Comparison of ENCODE assay signal across 1 cellular context in the genomic region with DNA sequence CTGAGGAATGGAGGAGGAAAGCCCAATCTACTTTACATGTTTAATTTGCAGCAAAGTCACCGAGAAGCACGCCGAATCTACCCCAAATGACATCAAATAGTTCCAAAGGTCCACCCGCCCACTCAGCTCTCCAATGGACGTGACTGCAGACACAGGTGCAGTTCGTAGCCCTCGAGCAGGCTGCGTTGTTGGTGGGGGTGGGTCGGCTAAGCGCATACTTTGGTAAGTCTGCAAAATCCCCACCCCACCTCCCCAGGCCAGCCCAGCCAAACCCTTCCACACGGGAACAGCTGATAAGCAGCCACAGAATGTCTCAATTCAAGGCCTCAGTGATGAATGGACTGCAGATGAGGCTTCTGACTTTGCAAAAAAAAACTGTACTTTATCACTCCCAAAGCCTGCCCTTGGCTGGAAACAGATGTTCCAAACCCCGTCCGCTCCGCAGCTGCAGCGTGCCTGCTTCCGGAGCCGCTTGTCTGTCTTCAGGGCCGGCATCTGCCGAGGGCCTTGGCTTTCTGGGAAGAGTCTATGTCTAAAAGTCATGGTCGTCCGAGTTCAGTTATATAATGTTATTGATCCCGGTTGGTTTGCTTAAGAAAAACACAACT.
A peak's percentile ranks its signal among the peaks of the same experiment; 100 is the strongest.
TF ChIP-seq lines count a peak whose summit lies in the region.

No MANE protein-coding gene starts in this region.

TF ChIP-seq in K562, 482 proteins besides CTCF, POLR2A, EP300 and RAD21 (continued from another document and continues in another):
- TF ChIP-seq RREB1 (CRISPR knock-in tag; IDR thresholded peaks at IDR 0.05), result no peak
- no peak for TF ChIP-seq RFX5 (IDR thresholded peaks at IDR 0.05; ENCODE audit: low read depth, low read length)
- TF ChIP-seq NFATC3 (IDR thresholded peaks at IDR 0.05), result 0 out of 2 replicates have a peak, but pooled peaks have one; percentile 70
- TF ChIP-seq MAFK (IDR thresholded peaks at IDR 0.05; ENCODE audit: low read length), result peak; percentile 87
- TF ChIP-seq NCOA6 (IDR thresholded peaks at IDR 0.05), result 0 out of 2 replicates have a peak, but pooled peaks have one; percentile 32
- TF ChIP-seq, protein P1, sequence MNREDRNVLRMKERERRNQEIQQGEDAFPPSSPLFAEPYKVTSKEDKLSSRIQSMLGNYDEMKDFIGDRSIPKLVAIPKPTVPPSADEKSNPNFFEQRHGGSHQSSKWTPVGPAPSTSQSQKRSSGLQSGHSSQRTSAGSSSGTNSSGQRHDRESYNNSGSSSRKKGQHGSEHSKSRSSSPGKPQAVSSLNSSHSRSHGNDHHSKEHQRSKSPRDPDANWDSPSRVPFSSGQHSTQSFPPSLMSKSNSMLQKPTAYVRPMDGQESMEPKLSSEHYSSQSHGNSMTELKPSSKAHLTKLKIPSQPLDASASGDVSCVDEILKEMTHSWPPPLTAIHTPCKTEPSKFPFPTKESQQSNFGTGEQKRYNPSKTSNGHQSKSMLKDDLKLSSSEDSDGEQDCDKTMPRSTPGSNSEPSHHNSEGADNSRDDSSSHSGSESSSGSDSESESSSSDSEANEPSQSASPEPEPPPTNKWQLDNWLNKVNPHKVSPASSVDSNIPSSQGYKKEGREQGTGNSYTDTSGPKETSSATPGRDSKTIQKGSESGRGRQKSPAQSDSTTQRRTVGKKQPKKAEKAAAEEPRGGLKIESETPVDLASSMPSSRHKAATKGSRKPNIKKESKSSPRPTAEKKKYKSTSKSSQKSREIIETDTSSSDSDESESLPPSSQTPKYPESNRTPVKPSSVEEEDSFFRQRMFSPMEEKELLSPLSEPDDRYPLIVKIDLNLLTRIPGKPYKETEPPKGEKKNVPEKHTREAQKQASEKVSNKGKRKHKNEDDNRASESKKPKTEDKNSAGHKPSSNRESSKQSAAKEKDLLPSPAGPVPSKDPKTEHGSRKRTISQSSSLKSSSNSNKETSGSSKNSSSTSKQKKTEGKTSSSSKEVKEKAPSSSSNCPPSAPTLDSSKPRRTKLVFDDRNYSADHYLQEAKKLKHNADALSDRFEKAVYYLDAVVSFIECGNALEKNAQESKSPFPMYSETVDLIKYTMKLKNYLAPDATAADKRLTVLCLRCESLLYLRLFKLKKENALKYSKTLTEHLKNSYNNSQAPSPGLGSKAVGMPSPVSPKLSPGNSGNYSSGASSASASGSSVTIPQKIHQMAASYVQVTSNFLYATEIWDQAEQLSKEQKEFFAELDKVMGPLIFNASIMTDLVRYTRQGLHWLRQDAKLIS (CRISPR knock-in tag; IDR thresholded peaks at IDR 0.05), result no peak
- peak; percentile 99 for TF ChIP-seq ETV1 (tag; conservative IDR thresholded peaks at IDR 0.05; ENCODE audit: low read depth)
- TF ChIP-seq ELF1 (tag; IDR thresholded peaks at IDR 0.05), result peak; percentile 75
- peak; percentile 90 for TF ChIP-seq HDAC3 (IDR thresholded peaks at IDR 0.05; ENCODE audit: borderline replicate concordance, partially characterized antibody)
- no peak for TF ChIP-seq CGGBP1 (CRISPR knock-in tag; IDR thresholded peaks at IDR 0.05)
- TF ChIP-seq ZNF395 (CRISPR knock-in tag; IDR thresholded peaks at IDR 0.05), result peak; percentile 98
- TF ChIP-seq IFI16 (CRISPR knock-in tag; IDR thresholded peaks at IDR 0.05), result no peak
- peak in 1 of 2 experiments; percentile 90; a peak in 2 of 4 replicates for TF ChIP-seq TEAD1 (CRISPR knock-in tag; IDR thresholded peaks at IDR 0.05)
- TF ChIP-seq ZNF197 (CRISPR knock-in tag; IDR thresholded peaks at IDR 0.05; ENCODE audit: low read depth), result peak; percentile 89
- no peak for TF ChIP-seq ATF1 (CRISPR knock-in tag; IDR thresholded peaks at IDR 0.05)
- TF ChIP-seq ATF1 (tag; IDR thresholded peaks at IDR 0.05), result peak; percentile 74
- TF ChIP-seq PTBP1 (IDR thresholded peaks at IDR 0.05; ENCODE audit: low read depth, low read length), result no peak
- peak; percentile 93 for TF ChIP-seq MTA2 (IDR thresholded peaks at IDR 0.05; ENCODE audit: low read depth)
- no peak for TF ChIP-seq POLR3A (IDR thresholded peaks at IDR 0.05; ENCODE audit: borderline replicate concordance, extremely low read depth, insufficient read depth, insufficient read length)
- TF ChIP-seq KLF6 (CRISPR knock-in tag; IDR thresholded peaks at IDR 0.05; ENCODE audit: borderline replicate concordance), result no peak; the same call in 1 of the 2 replicates
- peak; percentile 69 for TF ChIP-seq PHB2 (IDR thresholded peaks at IDR 0.05; ENCODE audit: low read depth)
- TF ChIP-seq TRIM24 (IDR thresholded peaks at IDR 0.05), result peak; percentile 99
- peak; percentile 97 for TF ChIP-seq KLF16 (IDR thresholded peaks at IDR 0.05)
- no peak for TF ChIP-seq ZNF740 (CRISPR knock-in tag; IDR thresholded peaks at IDR 0.05)
- peak in 1 of 2 experiments; percentile 46; a peak in 1 of 4 replicates for TF ChIP-seq ZNF740 (tag; IDR thresholded peaks at IDR 0.05)
- no peak for TF ChIP-seq ZBTB26 (CRISPR knock-in tag; IDR thresholded peaks at IDR 0.05)
- TF ChIP-seq, protein P2, sequence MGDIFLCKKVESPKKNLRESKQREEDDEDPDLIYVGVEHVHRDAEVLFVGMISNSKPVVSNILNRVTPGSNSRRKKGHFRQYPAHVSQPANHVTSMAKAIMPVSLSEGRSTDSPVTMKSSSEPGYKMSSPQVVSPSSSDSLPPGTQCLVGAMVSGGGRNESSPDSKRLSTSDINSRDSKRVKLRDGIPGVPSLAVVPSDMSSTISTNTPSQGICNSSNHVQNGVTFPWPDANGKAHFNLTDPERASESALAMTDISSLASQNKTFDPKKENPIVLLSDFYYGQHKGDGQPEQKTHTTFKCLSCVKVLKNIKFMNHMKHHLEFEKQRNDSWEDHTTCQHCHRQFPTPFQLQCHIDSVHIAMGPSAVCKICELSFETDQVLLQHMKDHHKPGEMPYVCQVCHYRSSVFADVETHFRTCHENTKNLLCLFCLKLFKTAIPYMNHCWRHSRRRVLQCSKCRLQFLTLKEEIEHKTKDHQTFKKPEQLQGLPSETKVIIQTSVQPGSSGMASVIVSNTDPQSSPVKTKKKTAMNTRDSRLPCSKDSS (IDR thresholded peaks at IDR 0.05; ENCODE audit: low read depth, partially characterized antibody), result no peak
- no peak for TF ChIP-seq ADNP (tag; IDR thresholded peaks at IDR 0.05)
- no peak for TF ChIP-seq RNF219 (CRISPR knock-in tag; IDR thresholded peaks at IDR 0.05)
- TF ChIP-seq ELF4 (CRISPR knock-in tag; IDR thresholded peaks at IDR 0.05), result 0 out of 2 replicates have a peak, but pooled peaks have one; percentile 20
- TF ChIP-seq XRCC5 (IDR thresholded peaks at IDR 0.05; ENCODE audit: low read depth, low read length), result peak; percentile 44; the same call in 1 of the 2 replicates
- TF ChIP-seq, protein P3, sequence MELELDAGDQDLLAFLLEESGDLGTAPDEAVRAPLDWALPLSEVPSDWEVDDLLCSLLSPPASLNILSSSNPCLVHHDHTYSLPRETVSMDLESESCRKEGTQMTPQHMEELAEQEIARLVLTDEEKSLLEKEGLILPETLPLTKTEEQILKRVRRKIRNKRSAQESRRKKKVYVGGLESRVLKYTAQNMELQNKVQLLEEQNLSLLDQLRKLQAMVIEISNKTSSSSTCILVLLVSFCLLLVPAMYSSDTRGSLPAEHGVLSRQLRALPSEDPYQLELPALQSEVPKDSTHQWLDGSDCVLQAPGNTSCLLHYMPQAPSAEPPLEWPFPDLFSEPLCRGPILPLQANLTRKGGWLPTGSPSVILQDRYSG (tag; conservative IDR thresholded peaks at IDR 0.05; ENCODE audit: low read depth), result peak; percentile 87; the same call in 1 of the 2 replicates
